Comparison of ENCODE assay signal across 20 cellular contexts in genomic region chr7:137989590-137989989, GRCh38. TPM values are rescaled to one million over a fixed set of nuclear protein-coding genes. Genes with fewer than 3 reads are reported as not detected.
DNase-seq lines count a peak whose midpoint lies in the region; ATAC-seq and TF ChIP-seq lines count a peak whose summit lies in the region.
"Had no signal": no experiment of that assay in that cellular context is flagged by ENCODE, and none has a peak within 500 bp of the region (broad histone marks: within the 10 kb centered on the region; RNA-seq: fewer than 3 reads in every experiment).

No MANE protein-coding gene starts in this region.

- intact Hi-C loops in ascending aorta (cut with DNase I) (no loop called here), spleen (cut with DNase I; ENCODE audit: low total_unique reads) (no loop called here)

- peaks cover 95% of the 10 kb centered on the region for H3K79me2 ChIP-seq in ACC112 (ENCODE audit: control insufficient read depth, insufficient read depth, low read length, unreplicated experiment)

- H3K9me3 ChIP-seq in ascending aorta, result no peaks in the 10 kb centered on the region
- no peaks in the 10 kb centered on the region for H3K9me3 ChIP-seq in skeletal muscle satellite cell (replicated peaks; ENCODE audit: low read length)
- H3K9me3 ChIP-seq in spleen, result no peaks in the 10 kb centered on the region
- H3K9me3 ChIP-seq: upper lobe of right lung had no signal

- TF ChIP-seq CTCF in ascending aorta (IDR thresholded peaks at IDR 0.05) (no peak), spleen (IDR thresholded peaks at IDR 0.05 in 8 of 11, conservative IDR thresholded peaks at IDR 0.05 in 3 of 11) (no peak)

- DNase-seq in ascending aorta (ENCODE audit: low spot score in 2 of 2) (no peak), NAMALWA (ENCODE audit: low spot score) (no peak), spleen (no peak)
- no peak for DNase-seq in stimulated activated CD4-positive, alpha-beta T cell treated with anti-CD3 and anti-CD28 coated beads, Interleukin-1b, Interleukin-23, amount 100 ng/mL, for 48 hours
- DNase-seq: activated CD4-positive, CD25-positive, alpha-beta regulatory T cell treated with anti-CD3 and anti-CD28 coated beads, Interleukin-2, amount 50 U/mL, for 72 hours; CD8-positive, alpha-beta memory T cell; cerebellar nuclear complex; DND-41; H9; NCI-H1105; NCI-H2107; NCI-H524 treated with DMSO at 0.1 percent for 48 hours; T-helper 9 cell; upper lobe of right lung had no signal

- H3K4me3 ChIP-seq in ACC112 (ENCODE audit: low read depth, low read length) (0 out of 2 replicates have a peak overlapping the region, but pooled peaks have one; percentile 5), ascending aorta (peak overlapping the region in 1 of 2 donors; percentile 43), skeletal muscle satellite cell (ENCODE audit: low read length) (peak overlapping the region; percentile 14), spleen (no peak overlapping the region)
- H3K4me3 ChIP-seq: upper lobe of right lung had no signal

- ATAC-seq in GM18858 (IDR thresholded peaks at IDR 0.05; ENCODE audit: unreplicated experiment), result no peak
- ATAC-seq: upper lobe of right lung had no signal

- H3K27me3 ChIP-seq in ACC112 (ENCODE audit: insufficient read depth, low read length), result no peaks in the 10 kb centered on the region
- no peaks in the 10 kb centered on the region for H3K27me3 ChIP-seq in ascending aorta
- no peaks in the 10 kb centered on the region for H3K27me3 ChIP-seq in layer of hippocampus (ENCODE audit: control insufficient read depth, insufficient read depth, low read length)
- H3K27me3 ChIP-seq in skeletal muscle satellite cell (ENCODE audit: control insufficient read depth, insufficient read depth, low read length), result no peaks in the 10 kb centered on the region
- no peaks in the 10 kb centered on the region for H3K27me3 ChIP-seq in spleen (replicated peaks in 1 of 7)
- H3K27me3 ChIP-seq: foreskin keratinocyte, upper lobe of right lung had no signal

- WGBS in spleen, 5 donors, result 73 to 88% (median 84%) methylated on average over 4 of the region's 4 CpGs

- H3K27ac ChIP-seq in ACC112 (ENCODE audit: low read depth, low read length) (peak overlapping the region; percentile 96), ascending aorta (peak overlapping the region; percentile 83 to 91), layer of hippocampus (ENCODE audit: low read depth, low read length) (peak overlapping the region; percentile 15), spleen (peak overlapping the region in 4 of 8 donors; percentile 71 to 89 (median 78))
- H3K27ac ChIP-seq: foreskin keratinocyte, KMS-11 had no signal

- no peak overlapping the region for H2AFZ ChIP-seq in ACC112 (ENCODE audit: low read length, unreplicated experiment)

- TF ChIP-seq POLR2A in spleen (IDR thresholded peaks at IDR 0.05), result no peak

- peaks cover 93% of the 10 kb centered on the region for H3K4me1 ChIP-seq in ACC112 (ENCODE audit: control insufficient read depth, insufficient read depth, low read length, unreplicated experiment)
- peaks cover 44 to 78% of the 10 kb centered on the region in 2 donors for H3K4me1 ChIP-seq in ascending aorta
- H3K4me1 ChIP-seq in skeletal muscle satellite cell (ENCODE audit: control insufficient read depth, insufficient read depth, low read length), result peaks cover 91% of the 10 kb centered on the region
- H3K4me1 ChIP-seq in spleen, result peaks cover 25 to 99% (median 84%) of the 10 kb centered on the region in 6 donors

- H3K4me2 ChIP-seq in skeletal muscle satellite cell (ENCODE audit: low read length), result peak overlapping the region; percentile 45
- H3K4me2 ChIP-seq: KMS-11 had no signal

- no peaks in the 10 kb centered on the region for H3K36me3 ChIP-seq in ACC112 (ENCODE audit: insufficient read depth, low read length)
- no peaks in the 10 kb centered on the region for H3K36me3 ChIP-seq in ascending aorta
- H3K36me3 ChIP-seq in skeletal muscle satellite cell (ENCODE audit: insufficient read depth, low read length), result peaks cover 6% of the 10 kb centered on the region
- no peaks in the 10 kb centered on the region for H3K36me3 ChIP-seq in spleen
- H3K36me3 ChIP-seq: upper lobe of right lung had no signal

- peak overlapping the region; percentile 83 for H3K9ac ChIP-seq in skeletal muscle satellite cell (ENCODE audit: low read depth, low read length)
- H3K9ac ChIP-seq: KMS-11 had no signal

RNA-seq across cellular contexts. Expression of gene CREB3L2, which starts 12.3 kb away (rescaled TPM):
- total RNA-seq in ascending aorta, result 38.5 TPM
- total RNA-seq in skeletal muscle satellite cell (2012; rRNA removed), result 17.2 and 28.0 TPM in 2 replicates
- total RNA-seq in spleen, result 10 to 100 TPM; 29.3 to 68.4 (median 44.9) TPM
- 1 to 10 TPM; 3.5 to 6.1 (median 5.4) TPM for polyA plus RNA-seq in spleen

Comparison
In these comparisons a context has a peak if more than half of its experiments do, and no peak if none do; other contexts are left out.
1. H3K4me3 ChIP-seq: peak in ACC112 (single experiment) and skeletal muscle satellite cell (single experiment); none in spleen (0 of 8).